ENCODE assay signal across 32 cellular contexts in genomic region chr19:49190781-49191180, GRCh38. TPM values are rescaled to one million over a fixed set of nuclear protein-coding genes. Genes with fewer than 3 reads are reported as not detected.
"Had no signal": no experiment of that assay in that cellular context is flagged by ENCODE, and none has a peak within 500 bp of the region (broad histone marks: within the 10 kb centered on the region; RNA-seq: fewer than 3 reads in every experiment).

No MANE protein-coding gene starts in this region.

- DNase-seq: heart left ventricle; hypothalamus; immature natural killer cell; kidney; left ventricle myocardium superior; mesendoderm; naive B cell; natural killer cell; nephron progenitor cell; occipital lobe; stimulated activated CD4-positive, alpha-beta T cell treated with anti-CD3 and anti-CD28 coated beads, Interleukin-12 subunit alpha, Interleukin-12 subunit beta, amount 100 ng/mL, for 4 hours; stimulated activated CD4-positive, alpha-beta T cell treated with anti-CD3 and anti-CD28 coated beads, Interleukin-15, amount 100 ng/mL, for 24 hours; stimulated activated CD4-positive, alpha-beta T cell treated with anti-CD3 and anti-CD28 coated beads, Interleukin-2, amount 100 ng/mL, for 24 hours; stimulated activated CD4-positive, alpha-beta T cell treated with anti-CD3 and anti-CD28 coated beads, Interleukin-4, amount 100 ng/mL, for 1 hour; stimulated activated naive B cell treated with anti-CD40 and anti-IgM and Interleukin-4, amounts not matched to agents 10 μg/mL and 1 μg/mL and 100 μg/mL, for 72 hours; stimulated activated naive CD8-positive, alpha-beta T cell treated with anti-CD3 and anti-CD28 coated beads, Interleukin-15, Interleukin-2, amounts not matched to agents 100 U/mL and 50 U/mL, for 24 hours; stomach; testis; thyroid gland; transverse colon; uterus had no signal

- ATAC-seq: heart left ventricle; left ventricle myocardium superior; natural killer cell; sciatic nerve; stimulated activated naive B cell treated with anti-CD40 and anti-IgM and Interleukin-4, amounts not matched to agents 10 μg/mL and 1 μg/mL and 100 μg/mL, for 72 hours; stimulated activated naive CD8-positive, alpha-beta T cell treated with anti-CD3 and anti-CD28 coated beads, Interleukin-15, Interleukin-2, amounts not matched to agents 100 U/mL and 50 U/mL, for 24 hours had no signal

- H3K9me3 ChIP-seq: heart left ventricle, neutrophil, right atrium auricular region, stomach, testis, thyroid gland, transverse colon, uterus had no signal

- H3K27me3 ChIP-seq: heart left ventricle, neural progenitor cell, right atrium auricular region, stomach, testis, thyroid gland, transverse colon, uterus had no signal

- H3K4me3 ChIP-seq: heart left ventricle, lung, neural progenitor cell, right atrium auricular region, skin epidermis, stomach, testis, thyroid gland, transverse colon, uterus had no signal

- H3K27ac ChIP-seq: neural progenitor cell, neutrophil, right atrium auricular region, skin epidermis, stomach, testis, transverse colon, uterus had no signal

- H3K4me1 ChIP-seq: neural progenitor cell, parathyroid adenoma, right atrium auricular region, stomach, testis, thyroid gland, uterus had no signal

- H3K36me3 ChIP-seq: neural progenitor cell, neutrophil, uterus had no signal

RNA-seq across cellular contexts. Expression of gene HRC, which starts 35.6 kb away (rescaled TPM):
- total RNA-seq: mononuclear cell, natural killer cell, osteocyte, pulmonary artery endothelial cell, renal cortical epithelial cell had no signal
